ENCODE assay signal across 1 cellular context in genomic region chr17:50585893-50586292, GRCh38.
TF ChIP-seq lines count a peak whose summit lies in the region.

No MANE protein-coding gene starts in this region.

TF ChIP-seq in H1, 55 proteins besides CTCF, POLR2A, EP300 and RAD21:
- TF ChIP-seq HDAC2 (IDR thresholded peaks at IDR 0.05; ENCODE audit: borderline replicate concordance in 1 of 2, low read depth in 2 of 2, low read length in 2 of 2) (no peak), TCF12 (IDR thresholded peaks at IDR 0.05; ENCODE audit: low read depth, low read length) (no peak), KDM5A (IDR thresholded peaks at IDR 0.05; ENCODE audit: low read length) (no peak), CBX5 (IDR thresholded peaks at IDR 0.05; ENCODE audit: low read depth, low read length) (no peak), SAP30 (IDR thresholded peaks at IDR 0.05; ENCODE audit: insufficient read depth, insufficient replicate concordance, low read length) (no peak), EZH2 (IDR thresholded peaks at IDR 0.05; ENCODE audit: low read depth, low read length, severe bottlenecking) (no peak), MAX (IDR thresholded peaks at IDR 0.05) (no peak), BCL11A (IDR thresholded peaks at IDR 0.05; ENCODE audit: low read depth in 2 of 2, low read length in 2 of 2) (no peak), JUND (IDR thresholded peaks at IDR 0.05; ENCODE audit: low read length) (no peak), SP2 (IDR thresholded peaks at IDR 0.05; ENCODE audit: low read length) (no peak), TAF1 (IDR thresholded peaks at IDR 0.05; ENCODE audit: low read depth, low read length) (no peak)
